In the genomic region with DNA sequence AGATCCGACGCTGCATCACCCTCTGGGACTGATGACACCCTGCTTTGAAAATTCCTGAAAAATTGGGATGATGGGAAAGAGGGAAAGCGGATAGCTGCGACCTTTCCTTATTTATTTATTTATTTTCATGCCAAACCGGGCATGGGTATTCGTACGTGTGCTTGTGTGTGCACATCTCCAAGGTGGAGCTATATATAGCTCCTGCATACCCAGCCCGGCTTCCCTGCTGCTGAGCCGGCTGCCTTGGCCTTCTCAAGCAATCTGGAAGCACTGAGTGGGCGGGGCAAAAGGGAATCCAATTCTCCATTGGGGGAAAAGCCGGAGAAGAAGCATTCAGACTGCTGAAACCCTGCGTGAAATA, we compare ENCODE assay signal across 8 cellular contexts. TPM values are rescaled to one million over a fixed set of nuclear protein-coding genes. Genes with fewer than 3 reads are reported as not detected.
DNase-seq lines count a peak whose midpoint lies in the region; ATAC-seq and TF ChIP-seq lines count a peak whose summit lies in the region.

No MANE protein-coding gene starts in this region.

- H3K4me3 ChIP-seq in epithelial cell of proximal tubule (ENCODE audit: low read depth, low read length): peak overlapping the region; percentile 46

- no peaks in the 10 kb centered on the region for H3K4me1 Mint-ChIP-seq in activated naive CD8-positive, alpha-beta T cell treated with anti-CD3 and anti-CD28 coated beads, Interleukin-2, amount 50 U/mL, for 24 hours

- H3K27ac Mint-ChIP-seq in activated naive CD8-positive, alpha-beta T cell treated with anti-CD3 and anti-CD28 coated beads, Interleukin-2, amount 50 U/mL, for 24 hours: no peak overlapping the region

- H3K27me3 Mint-ChIP-seq in activated naive CD8-positive, alpha-beta T cell treated with anti-CD3 and anti-CD28 coated beads, Interleukin-2, amount 50 U/mL, for 24 hours: peaks cover 24% of the 10 kb centered on the region

- DNase-seq in C1 segment of cervical spinal cord (lab: John Stamatoyannopoulos, UW) (peak in 9 of 14 donors; percentile 3 to 93 (median 34)), NCI-H524 (lab: John Stamatoyannopoulos, UW) (peak; percentile 81), epithelial cell of proximal tubule (ENCODE audit: low read depth) (no peak), occipital lobe (lab: John Stamatoyannopoulos, UW) (peak; percentile 52)
- no peak for DNase-seq in activated naive CD8-positive, alpha-beta T cell treated with anti-CD3 and anti-CD28 coated beads, Interleukin-2, amount 50 U/mL, for 24 hours
- no peak for DNase-seq in activated CD8-positive, alpha-beta memory T cell treated with anti-CD3 and anti-CD28 coated beads, Interleukin-2, amount 50 U/mL, for 48 hours

- peaks cover under 1% of the 10 kb centered on the region for H3K9me3 Mint-ChIP-seq in activated naive CD8-positive, alpha-beta T cell treated with anti-CD3 and anti-CD28 coated beads, Interleukin-2, amount 50 U/mL, for 24 hours

- no peak for TF ChIP-seq CTCF in epithelial cell of proximal tubule (conservative IDR thresholded peaks at IDR 0.05; ENCODE audit: low read depth, low read length)

- ATAC-seq in activated naive CD8-positive, alpha-beta T cell treated with anti-CD3 and anti-CD28 coated beads, Interleukin-2, amount 50 U/mL, for 24 hours: no peak
- no peak for ATAC-seq in GM18873 (IDR thresholded peaks at IDR 0.05; ENCODE audit: low FRiP score, unreplicated experiment)
- no peak for ATAC-seq in GM19452 (IDR thresholded peaks at IDR 0.05; ENCODE audit: unreplicated experiment)

- H3K36me3 Mint-ChIP-seq in activated naive CD8-positive, alpha-beta T cell treated with anti-CD3 and anti-CD28 coated beads, Interleukin-2, amount 50 U/mL, for 24 hours (ENCODE audit: low read depth): no peaks in the 10 kb centered on the region

- H3K4me3 Mint-ChIP-seq in activated naive CD8-positive, alpha-beta T cell treated with anti-CD3 and anti-CD28 coated beads, Interleukin-2, amount 50 U/mL, for 24 hours: no peak overlapping the region

RNA-seq across cellular contexts. Expression of gene CNTN1, which starts 1.2 kb away (rescaled TPM):
- total RNA-seq in epithelial cell of proximal tubule (1.8 and 2.3 TPM in 2 replicates), occipital lobe (385 TPM)

Comparison
In these comparisons a context has a peak if more than half of its experiments do, and no peak if none do; other contexts are left out.
1. DNase-seq: peak in C1 segment of cervical spinal cord (9 of 14), NCI-H524 (2 of 2) and occipital lobe (single experiment); none in epithelial cell of proximal tubule (single experiment), activated naive CD8-positive, alpha-beta T cell treated with anti-CD3 and anti-CD28 coated beads, Interleukin-2, amount 50 U/mL, for 24 hours (single experiment) and activated CD8-positive, alpha-beta memory T cell treated with anti-CD3 and anti-CD28 coated beads, Interleukin-2, amount 50 U/mL, for 48 hours (single experiment).
2. RNA of gene CNTN1, which starts 1.2 kb away (total RNA-seq): 385 TPM in occipital lobe (single experiment); 1.8 to 2.3 TPM in epithelial cell of proximal tubule; every median in the first group is over 100 times any median in the second.